In genomic region chr1:234642428-234642827, GRCh38 we compare ENCODE assay signal across 26 cellular contexts.
"Had no signal": no experiment of that assay in that cellular context is flagged by ENCODE, and none has a peak within 500 bp of the region (broad histone marks: within the 10 kb centered on the region; RNA-seq: fewer than 3 reads in every experiment).

No MANE protein-coding gene starts in this region.

- H3K4me3 ChIP-seq: coronary artery, gastroesophageal sphincter, lung, neural progenitor cell, skin epidermis, upper lobe of right lung had no signal

- H3K9ac ChIP-seq: neural progenitor cell had no signal

- H3K9me3 Mint-ChIP-seq: effector memory CD8-positive, alpha-beta T cell; immature natural killer cell; neural progenitor cell had no signal

- H3K36me3 Mint-ChIP-seq: natural killer cell, neural progenitor cell had no signal

- H3K27me3 Mint-ChIP-seq: activated naive CD8-positive, alpha-beta T cell had no signal

- H3K4me1 Mint-ChIP-seq: immature natural killer cell, natural killer cell had no signal

- H3K4me3 Mint-ChIP-seq: activated naive CD8-positive, alpha-beta T cell; effector memory CD8-positive, alpha-beta T cell; immature natural killer cell; natural killer cell; neural progenitor cell had no signal

- H3K4me1 ChIP-seq: gastroesophageal sphincter, neural progenitor cell had no signal

- H3K27ac ChIP-seq: coronary artery, gastroesophageal sphincter, neural progenitor cell, skin epidermis had no signal

- H3K27me3 ChIP-seq: gastroesophageal sphincter, neural progenitor cell, upper lobe of right lung had no signal

- ATAC-seq: activated CD4-positive, CD25-positive, alpha-beta regulatory T cell treated with anti-CD3 and anti-CD28 coated beads, Interleukin-2, amount 50 U/mL, for 24 hours; effector memory CD8-positive, alpha-beta T cell; gastroesophageal sphincter; natural killer cell; sciatic nerve; stimulated activated naive CD8-positive, alpha-beta T cell treated with anti-CD3 and anti-CD28 coated beads, Interleukin-15, Interleukin-2, amounts not matched to agents 100 U/mL and 50 U/mL, for 24 hours had no signal

- H3K27ac Mint-ChIP-seq: activated naive CD8-positive, alpha-beta T cell; effector memory CD8-positive, alpha-beta T cell; natural killer cell; neural progenitor cell had no signal

- H3K9me3 ChIP-seq: gastroesophageal sphincter, upper lobe of right lung had no signal

- H3K36me3 ChIP-seq: gastroesophageal sphincter, neural progenitor cell, upper lobe of right lung had no signal

- DNase-seq: activated CD4-positive, alpha-beta T cell treated with anti-CD3 and anti-CD28 coated beads for 48 hours; activated CD4-positive, alpha-beta T cell treated with anti-CD3 and anti-CD28 coated beads, Interleukin-2, amount 50 U/mL, for 48 hours; activated CD8-positive, alpha-beta memory T cell treated with anti-CD3 and anti-CD28 coated beads for 24 hours; activated effector memory CD4-positive, alpha-beta T cell treated with Interleukin-2 at 50 U/mL for 16 hours; activated naive CD4-positive, alpha-beta T cell treated with Interleukin-2 at 50 U/mL for 16 hours; anterior cingulate cortex; effector memory CD8-positive, alpha-beta T cell; erythroblast; hypothalamus; immature natural killer cell; mesendoderm; natural killer cell; occipital lobe; stimulated activated CD4-positive, alpha-beta T cell treated with anti-CD3 and anti-CD28 coated beads, Interleukin-12 subunit alpha, Interleukin-12 subunit beta, amount 100 ng/mL, for 4 hours; stimulated activated CD4-positive, alpha-beta T cell treated with anti-CD3 and anti-CD28 coated beads, Interleukin-4, amount 100 ng/mL, for 1 hour; stimulated activated naive CD8-positive, alpha-beta T cell treated with anti-CD3 and anti-CD28 coated beads, Interleukin-15, Interleukin-2, amounts not matched to agents 100 U/mL and 50 U/mL, for 24 hours; T-helper 1 cell had no signal
